In the genomic region with DNA sequence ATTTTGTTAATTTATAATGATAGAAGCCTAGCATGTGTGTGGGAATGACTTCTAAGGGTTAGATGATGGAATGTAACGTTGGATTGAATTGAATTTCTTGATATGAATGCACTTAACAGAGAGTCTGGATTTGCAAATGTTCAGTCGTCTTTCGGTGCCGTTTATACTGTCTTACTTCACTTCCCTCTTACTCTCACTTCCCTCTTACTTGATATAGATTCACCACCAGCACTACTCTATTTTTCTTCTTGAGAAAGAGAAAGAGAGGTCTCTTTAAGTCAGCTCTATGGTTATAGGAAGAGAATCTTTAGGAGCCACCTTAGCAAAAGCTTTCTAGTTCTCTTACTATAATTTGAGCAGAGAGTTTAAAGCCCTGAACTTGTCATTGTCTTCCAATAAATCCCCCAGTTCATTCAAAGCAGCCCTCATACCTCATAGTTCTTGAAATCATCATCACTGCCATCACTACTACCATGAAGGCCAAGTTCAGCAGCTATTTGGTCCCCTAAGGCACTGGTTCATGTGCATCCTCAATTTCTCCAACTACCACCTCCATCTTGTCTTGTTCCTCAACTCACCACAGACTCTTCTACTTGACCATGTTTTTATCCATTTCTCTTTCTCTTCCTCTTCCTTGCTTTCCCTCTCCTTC, we compare ENCODE assay signal across 26 cellular contexts.
A peak's percentile ranks its signal among the peaks of the same experiment; 100 is the strongest.
DNase-seq lines count a peak whose midpoint lies in the region; ATAC-seq and TF ChIP-seq lines count a peak whose summit lies in the region.
"Had no signal": no experiment of that assay in that cellular context is flagged by ENCODE, and none has a peak within 500 bp of the region (broad histone marks: within the 10 kb centered on the region; RNA-seq: fewer than 3 reads in every experiment).

No MANE protein-coding gene starts in this region.

- 0 out of 2 replicates have a peak overlapping the region, but pooled peaks have one; percentile 18 for H3K4me3 ChIP-seq in DOHH2 (ENCODE audit: low read length)
- H3K4me3 ChIP-seq in foreskin fibroblast (ENCODE audit: low read depth in 1 of 2, low read length in 2 of 2): no peak overlapping the region
- H3K4me3 ChIP-seq: breast epithelium, GM23248, heart left ventricle, left ventricle myocardium inferior, SJCRH30, tibial artery had no signal

- no peaks in the 10 kb centered on the region for H3K79me2 ChIP-seq in DOHH2 (ENCODE audit: control insufficient read depth, low read length)

- no peaks in the 10 kb centered on the region for H3K36me3 ChIP-seq in DOHH2 (ENCODE audit: control insufficient read depth, low read length)
- H3K36me3 ChIP-seq: breast epithelium, heart left ventricle, left ventricle myocardium inferior, SJCRH30, tibial artery, WERI-Rb-1 had no signal

- peak; percentile 89 for DNase-seq in MV-4-11 (lab: John Stamatoyannopoulos, UW)
- peak; percentile 20 for DNase-seq in germinal center (ENCODE audit: low spot score)
- no peak for DNase-seq in midbrain (lab: John Stamatoyannopoulos, UW)
- DNase-seq in DMS 273 (lab: John Stamatoyannopoulos, UW; ENCODE audit: unreplicated experiment): no peak
- no peak for DNase-seq in foreskin fibroblast
- DNase-seq in HT-29 (ENCODE audit: low spot score): no peak
- DNase-seq: activated CD4-positive, alpha-beta memory T cell treated with anti-CD3 and anti-CD28 coated beads for 36 hours; activated gamma-delta T cell treated with Interleukin-2 at 50 U/mL for 16 hours; CD4-positive, alpha-beta T cell; DMS153; GF-D8; GM23248; heart left ventricle; immature natural killer cell; left ventricle myocardium inferior; NCI-H1436; NCI-H2171; NCI-H526; PC-3; SJCRH30; stimulated activated CD4-positive, alpha-beta T cell treated with anti-CD3 and anti-CD28 coated beads, Interleukin-1b, Interleukin-23, amount 100 ng/mL, for 48 hours; tibial artery; WERI-Rb-1 had no signal

- peaks cover 10% of the 10 kb centered on the region for H3K4me1 ChIP-seq in DOHH2 (ENCODE audit: control insufficient read depth, low read length)
- H3K4me1 ChIP-seq: breast epithelium, heart left ventricle, left ventricle myocardium inferior, SJCRH30, tibial artery had no signal

- TF ChIP-seq CTCF in DOHH2 (IDR thresholded peaks at IDR 0.05; ENCODE audit: low read depth, low read length, poor library complexity, severe bottlenecking) (no peak), foreskin fibroblast (IDR thresholded peaks at IDR 0.05; ENCODE audit: low read depth, low read length) (no peak)

- no peaks in the 10 kb centered on the region for H3K9me2 ChIP-seq in DOHH2 (replicated peaks; ENCODE audit: control insufficient read depth, low read length)

- H3K4me2 ChIP-seq in DOHH2 (ENCODE audit: low read length): peak overlapping the region; percentile 29; the same call in 1 of the 2 replicates

- no peaks in the 10 kb centered on the region for H4K20me1 ChIP-seq in DOHH2 (ENCODE audit: control insufficient read depth, insufficient read depth, low read depth, low read length)

- no peaks in the 10 kb centered on the region for H3F3A ChIP-seq in DOHH2 (ENCODE audit: control insufficient read depth, insufficient read depth)

- H3K9me3 ChIP-seq in DOHH2 (ENCODE audit: control insufficient read depth, insufficient read depth, low read length): no peaks in the 10 kb centered on the region
- H3K9me3 ChIP-seq: breast epithelium, heart left ventricle, left ventricle myocardium inferior, SJCRH30, tibial artery had no signal

- H3K27ac ChIP-seq in DOHH2 (ENCODE audit: low read depth, low read length): no peak overlapping the region
- H3K27ac ChIP-seq: breast epithelium, GM23248, heart left ventricle, left ventricle myocardium inferior, SJCRH30, tibial artery, WERI-Rb-1 had no signal

- peak; percentile 51 for ATAC-seq in GM21515 (IDR thresholded peaks at IDR 0.05; ENCODE audit: unreplicated experiment)
- ATAC-seq: heart left ventricle, PC-3 had no signal

- H3K27me3 ChIP-seq in DOHH2 (ENCODE audit: control insufficient read depth, low read length): 0 out of 2 replicates have a peak, but pooled peaks cover 5% of the 10 kb centered on the region
- H3K27me3 ChIP-seq: breast epithelium, heart left ventricle, SJCRH30, tibial artery had no signal

Comparison
In these comparisons a context has a peak if more than half of its experiments do, and no peak if none do; other contexts are left out.
1. DNase-seq: peak in MV-4-11 (single experiment) and germinal center (single experiment); none in midbrain (single experiment), DMS 273 (single experiment), foreskin fibroblast (0 of 2) and HT-29 (single experiment).